1 cellular context compared by ENCODE assay signal in genomic region chr14:59483360-59483759, GRCh38.
A peak's percentile ranks its signal among the peaks of the same experiment; 100 is the strongest.
TF ChIP-seq lines count a peak whose summit lies in the region.

No MANE protein-coding gene starts in this region.

TF ChIP-seq in A549, 52 proteins besides CTCF, POLR2A, EP300 and RAD21 (continued from another document):
- TF ChIP-seq HMGXB4 (CRISPR knock-in tag; IDR thresholded peaks at IDR 0.05; ENCODE audit: borderline replicate concordance) = no peak
- TF ChIP-seq ZC3H11A (IDR thresholded peaks at IDR 0.05) = no peak
- peak; percentile 49 for TF ChIP-seq MAFK (IDR thresholded peaks at IDR 0.05; ENCODE audit: partially characterized antibody)
